Comparison of ENCODE assay signal across 1 cellular context in the genomic region with DNA sequence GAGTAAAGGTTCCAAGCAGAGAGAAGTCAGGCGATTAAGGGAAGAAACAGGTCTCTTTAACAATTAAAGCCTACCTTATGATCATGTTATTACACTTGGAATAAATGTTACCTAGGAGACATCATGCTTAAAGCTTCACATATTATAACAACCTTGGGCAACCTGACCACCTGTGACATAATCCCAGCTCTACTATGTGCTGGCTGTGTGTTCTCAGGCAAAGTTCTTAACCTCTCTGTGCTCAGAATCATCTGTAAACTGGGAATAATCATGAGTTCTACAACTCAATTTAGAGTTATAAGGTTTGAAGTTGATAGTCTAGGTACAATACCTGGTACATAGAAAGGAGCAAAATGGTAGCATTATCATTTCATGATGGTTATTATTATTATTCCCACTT.
TF ChIP-seq lines count a peak whose summit lies in the region.

No MANE protein-coding gene starts in this region.

TF ChIP-seq in GM23338, 12 proteins besides CTCF, POLR2A, EP300 and RAD21 (continued from another document):
- TF ChIP-seq, protein P1, sequence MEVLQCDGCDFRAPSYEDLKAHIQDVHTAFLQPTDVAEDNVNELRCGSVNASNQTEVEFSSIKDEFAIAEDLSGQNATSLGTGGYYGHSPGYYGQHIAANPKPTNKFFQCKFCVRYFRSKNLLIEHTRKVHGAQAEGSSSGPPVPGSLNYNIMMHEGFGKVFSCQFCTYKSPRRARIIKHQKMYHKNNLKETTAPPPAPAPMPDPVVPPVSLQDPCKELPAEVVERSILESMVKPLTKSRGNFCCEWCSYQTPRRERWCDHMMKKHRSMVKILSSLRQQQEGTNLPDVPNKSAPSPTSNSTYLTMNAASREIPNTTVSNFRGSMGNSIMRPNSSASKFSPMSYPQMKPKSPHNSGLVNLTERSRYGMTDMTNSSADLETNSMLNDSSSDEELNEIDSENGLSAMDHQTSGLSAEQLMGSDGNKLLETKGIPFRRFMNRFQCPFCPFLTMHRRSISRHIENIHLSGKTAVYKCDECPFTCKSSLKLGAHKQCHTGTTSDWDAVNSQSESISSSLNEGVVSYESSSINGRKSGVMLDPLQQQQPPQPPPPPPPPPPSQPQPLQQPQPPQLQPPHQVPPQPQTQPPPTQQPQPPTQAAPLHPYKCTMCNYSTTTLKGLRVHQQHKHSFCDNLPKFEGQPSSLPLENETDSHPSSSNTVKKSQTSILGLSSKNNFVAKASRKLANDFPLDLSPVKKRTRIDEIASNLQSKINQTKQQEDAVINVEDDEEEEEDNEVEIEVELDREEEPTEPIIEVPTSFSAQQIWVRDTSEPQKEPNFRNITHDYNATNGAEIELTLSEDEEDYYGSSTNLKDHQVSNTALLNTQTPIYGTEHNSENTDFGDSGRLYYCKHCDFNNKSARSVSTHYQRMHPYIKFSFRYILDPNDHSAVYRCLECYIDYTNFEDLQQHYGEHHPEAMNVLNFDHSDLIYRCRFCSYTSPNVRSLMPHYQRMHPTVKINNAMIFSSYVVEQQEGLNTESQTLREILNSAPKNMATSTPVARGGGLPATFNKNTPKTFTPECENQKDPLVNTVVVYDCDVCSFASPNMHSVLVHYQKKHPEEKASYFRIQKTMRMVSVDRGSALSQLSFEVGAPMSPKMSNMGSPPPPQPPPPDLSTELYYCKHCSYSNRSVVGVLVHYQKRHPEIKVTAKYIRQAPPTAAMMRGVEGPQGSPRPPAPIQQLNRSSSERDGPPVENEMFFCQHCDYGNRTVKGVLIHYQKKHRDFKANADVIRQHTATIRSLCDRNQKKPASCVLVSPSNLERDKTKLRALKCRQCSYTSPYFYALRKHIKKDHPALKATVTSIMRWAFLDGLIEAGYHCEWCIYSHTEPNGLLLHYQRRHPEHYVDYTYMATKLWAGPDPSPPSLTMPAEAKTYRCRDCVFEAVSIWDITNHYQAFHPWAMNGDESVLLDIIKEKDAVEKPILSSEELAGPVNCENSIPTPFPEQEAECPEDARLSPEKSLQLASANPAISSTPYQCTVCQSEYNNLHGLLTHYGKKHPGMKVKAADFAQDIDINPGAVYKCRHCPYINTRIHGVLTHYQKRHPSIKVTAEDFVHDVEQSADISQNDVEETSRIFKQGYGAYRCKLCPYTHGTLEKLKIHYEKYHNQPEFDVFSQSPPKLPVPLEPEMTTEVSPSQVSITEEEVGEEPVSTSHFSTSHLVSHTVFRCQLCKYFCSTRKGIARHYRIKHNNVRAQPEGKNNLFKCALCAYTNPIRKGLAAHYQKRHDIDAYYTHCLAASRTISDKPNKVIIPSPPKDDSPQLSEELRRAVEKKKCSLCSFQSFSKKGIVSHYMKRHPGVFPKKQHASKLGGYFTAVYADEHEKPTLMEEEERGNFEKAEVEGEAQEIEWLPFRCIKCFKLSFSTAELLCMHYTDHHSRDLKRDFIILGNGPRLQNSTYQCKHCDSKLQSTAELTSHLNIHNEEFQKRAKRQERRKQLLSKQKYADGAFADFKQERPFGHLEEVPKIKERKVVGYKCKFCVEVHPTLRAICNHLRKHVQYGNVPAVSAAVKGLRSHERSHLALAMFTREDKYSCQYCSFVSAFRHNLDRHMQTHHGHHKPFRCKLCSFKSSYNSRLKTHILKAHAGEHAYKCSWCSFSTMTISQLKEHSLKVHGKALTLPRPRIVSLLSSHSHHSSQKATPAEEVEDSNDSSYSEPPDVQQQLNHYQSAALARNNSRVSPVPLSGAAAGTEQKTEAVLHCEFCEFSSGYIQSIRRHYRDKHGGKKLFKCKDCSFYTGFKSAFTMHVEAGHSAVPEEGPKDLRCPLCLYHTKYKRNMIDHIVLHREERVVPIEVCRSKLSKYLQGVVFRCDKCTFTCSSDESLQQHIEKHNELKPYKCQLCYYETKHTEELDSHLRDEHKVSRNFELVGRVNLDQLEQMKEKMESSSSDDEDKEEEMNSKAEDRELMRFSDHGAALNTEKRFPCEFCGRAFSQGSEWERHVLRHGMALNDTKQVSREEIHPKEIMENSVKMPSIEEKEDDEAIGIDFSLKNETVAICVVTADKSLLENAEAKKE (CRISPR knock-in tag; IDR thresholded peaks at IDR 0.05), result no peak
